In the genomic region with DNA sequence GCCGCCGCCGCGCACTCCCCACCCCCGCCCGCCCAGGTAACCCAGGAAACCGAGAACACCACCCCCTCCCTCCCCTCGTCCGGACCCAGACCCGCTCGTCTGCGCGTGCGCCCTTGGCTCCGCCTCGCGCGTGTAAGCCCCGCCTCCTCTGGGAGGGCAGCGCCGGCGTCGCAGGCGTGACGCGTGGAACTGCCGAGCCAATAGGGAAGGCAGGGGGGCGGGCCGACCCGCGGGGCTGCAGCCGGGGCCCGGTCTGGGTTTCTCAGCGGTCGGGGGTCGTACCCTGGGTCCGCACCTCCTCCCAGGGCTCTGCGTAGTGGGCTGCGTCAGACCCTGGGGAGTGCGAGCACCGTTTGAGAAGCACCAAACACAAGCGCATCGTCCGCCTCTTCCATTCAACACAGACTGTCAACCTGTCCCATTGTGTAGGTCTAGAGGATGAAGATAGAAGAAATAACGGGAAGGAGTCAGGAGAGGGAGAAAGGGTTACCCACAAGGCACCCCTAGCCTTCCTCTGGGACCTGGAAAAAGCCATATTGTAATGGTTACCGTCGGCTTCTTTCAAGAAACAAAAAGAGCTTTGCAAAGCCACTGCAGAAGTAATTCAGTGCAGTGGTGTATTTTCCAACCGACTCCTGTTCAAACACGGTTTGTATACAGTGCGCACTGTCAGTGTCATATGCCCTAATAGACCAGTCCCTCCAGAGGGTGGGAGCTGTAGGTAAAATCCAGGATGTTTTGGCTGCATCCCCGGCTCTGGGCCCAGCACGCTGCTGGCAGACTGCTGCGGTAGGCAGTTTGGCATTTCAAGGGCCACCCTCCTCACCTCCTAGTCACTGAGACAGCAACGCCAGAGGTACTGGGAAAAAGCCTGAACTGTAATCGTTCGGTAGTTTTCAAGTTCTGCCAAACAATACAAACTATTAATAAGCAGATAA, we compare ENCODE assay signal across 1 cellular context.
A peak's percentile ranks its signal among the peaks of the same experiment; 100 is the strongest.
TF ChIP-seq lines count a peak whose summit lies in the region.

No MANE protein-coding gene starts in this region.

TF ChIP-seq in GM12878, 131 proteins besides CTCF, POLR2A, EP300 and RAD21 (continued from another document):
- no peak for TF ChIP-seq ZNF384 (IDR thresholded peaks at IDR 0.05; ENCODE audit: borderline replicate concordance, low read depth, low read length)
- peak; percentile 27 for TF ChIP-seq RELA (IDR thresholded peaks at IDR 0.05; ENCODE audit: borderline replicate concordance, partially characterized antibody)
- TF ChIP-seq NKRF (conservative IDR thresholded peaks at IDR 0.05): peak; percentile 32
- TF ChIP-seq, protein P1, sequence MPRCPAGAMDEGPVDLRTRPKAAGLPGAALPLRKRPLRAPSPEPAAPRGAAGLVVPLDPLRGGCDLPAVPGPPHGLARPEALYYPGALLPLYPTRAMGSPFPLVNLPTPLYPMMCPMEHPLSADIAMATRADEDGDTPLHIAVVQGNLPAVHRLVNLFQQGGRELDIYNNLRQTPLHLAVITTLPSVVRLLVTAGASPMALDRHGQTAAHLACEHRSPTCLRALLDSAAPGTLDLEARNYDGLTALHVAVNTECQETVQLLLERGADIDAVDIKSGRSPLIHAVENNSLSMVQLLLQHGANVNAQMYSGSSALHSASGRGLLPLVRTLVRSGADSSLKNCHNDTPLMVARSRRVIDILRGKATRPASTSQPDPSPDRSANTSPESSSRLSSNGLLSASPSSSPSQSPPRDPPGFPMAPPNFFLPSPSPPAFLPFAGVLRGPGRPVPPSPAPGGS (IDR thresholded peaks at IDR 0.05; ENCODE audit: borderline replicate concordance, insufficient read depth, low read depth, low read length, poor library complexity, severe bottlenecking): no peak
- TF ChIP-seq ASH2L (IDR thresholded peaks at IDR 0.05; ENCODE audit: borderline replicate concordance, low read depth): no peak
- TF ChIP-seq, protein P2, sequence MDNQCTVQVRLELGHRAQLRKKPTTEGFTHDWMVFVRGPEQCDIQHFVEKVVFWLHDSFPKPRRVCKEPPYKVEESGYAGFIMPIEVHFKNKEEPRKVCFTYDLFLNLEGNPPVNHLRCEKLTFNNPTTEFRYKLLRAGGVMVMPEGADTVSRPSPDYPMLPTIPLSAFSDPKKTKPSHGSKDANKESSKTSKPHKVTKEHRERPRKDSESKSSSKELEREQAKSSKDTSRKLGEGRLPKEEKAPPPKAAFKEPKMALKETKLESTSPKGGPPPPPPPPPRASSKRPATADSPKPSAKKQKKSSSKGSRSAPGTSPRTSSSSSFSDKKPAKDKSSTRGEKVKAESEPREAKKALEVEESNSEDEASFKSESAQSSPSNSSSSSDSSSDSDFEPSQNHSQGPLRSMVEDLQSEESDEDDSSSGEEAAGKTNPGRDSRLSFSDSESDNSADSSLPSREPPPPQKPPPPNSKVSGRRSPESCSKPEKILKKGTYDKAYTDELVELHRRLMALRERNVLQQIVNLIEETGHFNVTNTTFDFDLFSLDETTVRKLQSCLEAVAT (IDR thresholded peaks at IDR 0.05): peak; percentile 69
- TF ChIP-seq BCLAF1 (IDR thresholded peaks at IDR 0.05): no peak
- 0 out of 2 replicates have a peak, but pooled peaks have one; percentile 29 for TF ChIP-seq ZBTB4 (CRISPR knock-in tag; IDR thresholded peaks at IDR 0.05)
- peak; percentile 14; the same call in 1 of the 2 replicates for TF ChIP-seq BACH1 (IDR thresholded peaks at IDR 0.05; ENCODE audit: borderline replicate concordance)
- TF ChIP-seq GABPA (IDR thresholded peaks at IDR 0.05; ENCODE audit: low read depth): no peak
- 0 out of 2 replicates have a peak, but pooled peaks have one; percentile 16 for TF ChIP-seq HCFC1 (IDR thresholded peaks at IDR 0.05; ENCODE audit: low read length)
- TF ChIP-seq NFIC (IDR thresholded peaks at IDR 0.05; ENCODE audit: low read depth, low read length): no peak
- peak; percentile 41; the same call in 1 of the 2 replicates for TF ChIP-seq IRF3 (IDR thresholded peaks at IDR 0.05)
- peak in 1 of 2 experiments; percentile 61; a peak in 1 of 4 replicates for TF ChIP-seq SRF (IDR thresholded peaks at IDR 0.05; ENCODE audit: low read depth in 2 of 2, low read length in 2 of 2)
- peak; percentile 53; the same call in 1 of the 3 replicates for TF ChIP-seq POU2F2 (IDR thresholded peaks at IDR 0.05; ENCODE audit: borderline replicate concordance, low read depth, low read length)
- 0 out of 2 replicates have a peak, but pooled peaks have one; percentile 33 for TF ChIP-seq NBN (IDR thresholded peaks at IDR 0.05)
- peak; percentile 75; the same call in 1 of the 2 replicates for TF ChIP-seq POLR2AphosphoS2 (IDR thresholded peaks at IDR 0.05; ENCODE audit: low read depth, low read length)
- TF ChIP-seq ZNF622 (IDR thresholded peaks at IDR 0.05): no peak
- peak; percentile 52 for TF ChIP-seq MEF2B (IDR thresholded peaks at IDR 0.05; ENCODE audit: partially characterized antibody, poor library complexity, severe bottlenecking)
- TF ChIP-seq CREB1 (IDR thresholded peaks at IDR 0.05; ENCODE audit: low read depth): peak; percentile 97
- TF ChIP-seq YY1 (IDR thresholded peaks at IDR 0.05; ENCODE audit: low read depth, low read length): 0 out of 2 replicates have a peak, but pooled peaks have one; percentile 18
- peak; percentile 57; the same call in 1 of the 2 replicates for TF ChIP-seq LARP7 (IDR thresholded peaks at IDR 0.05)
- TF ChIP-seq ESRRA (IDR thresholded peaks at IDR 0.05; ENCODE audit: low read length): no peak
- TF ChIP-seq CBFB (IDR thresholded peaks at IDR 0.05; ENCODE audit: low read depth): peak; percentile 37; the same call in 1 of the 2 replicates
- 0 out of 2 replicates have a peak, but pooled peaks have one; percentile 44 for TF ChIP-seq NR2F1 (conservative IDR thresholded peaks at IDR 0.05)
- no peak for TF ChIP-seq SREBF1 (IDR thresholded peaks at IDR 0.05; ENCODE audit: low read length)
- peak in 1 of 2 experiments; percentile 70; a peak in 1 of 3 replicates for TF ChIP-seq EGR1 (IDR thresholded peaks at IDR 0.05; ENCODE audit: borderline replicate concordance in 1 of 2, low read depth in 2 of 2, low read length in 2 of 2)
- TF ChIP-seq RB1 (IDR thresholded peaks at IDR 0.05; ENCODE audit: borderline replicate concordance): no peak
- TF ChIP-seq CBX3 (IDR thresholded peaks at IDR 0.05; ENCODE audit: borderline replicate concordance, low read depth): no peak
- TF ChIP-seq KDM1A (IDR thresholded peaks at IDR 0.05; ENCODE audit: borderline replicate concordance): no peak
- peak; percentile 16; the same call in 1 of the 2 replicates for TF ChIP-seq GATAD2B (conservative IDR thresholded peaks at IDR 0.05; ENCODE audit: low read depth)
- TF ChIP-seq ZBED1 (IDR thresholded peaks at IDR 0.05; ENCODE audit: borderline replicate concordance): 0 out of 2 replicates have a peak, but pooled peaks have one; percentile 21
- 0 out of 2 replicates have a peak, but pooled peaks have one; percentile 45 for TF ChIP-seq HDGF (IDR thresholded peaks at IDR 0.05)
- peak; percentile 91 for TF ChIP-seq POLR2AphosphoS5 (IDR thresholded peaks at IDR 0.05; ENCODE audit: low read length)
- peak; percentile 92 for TF ChIP-seq CREM (IDR thresholded peaks at IDR 0.05; ENCODE audit: low read depth)
- TF ChIP-seq, protein P3, sequence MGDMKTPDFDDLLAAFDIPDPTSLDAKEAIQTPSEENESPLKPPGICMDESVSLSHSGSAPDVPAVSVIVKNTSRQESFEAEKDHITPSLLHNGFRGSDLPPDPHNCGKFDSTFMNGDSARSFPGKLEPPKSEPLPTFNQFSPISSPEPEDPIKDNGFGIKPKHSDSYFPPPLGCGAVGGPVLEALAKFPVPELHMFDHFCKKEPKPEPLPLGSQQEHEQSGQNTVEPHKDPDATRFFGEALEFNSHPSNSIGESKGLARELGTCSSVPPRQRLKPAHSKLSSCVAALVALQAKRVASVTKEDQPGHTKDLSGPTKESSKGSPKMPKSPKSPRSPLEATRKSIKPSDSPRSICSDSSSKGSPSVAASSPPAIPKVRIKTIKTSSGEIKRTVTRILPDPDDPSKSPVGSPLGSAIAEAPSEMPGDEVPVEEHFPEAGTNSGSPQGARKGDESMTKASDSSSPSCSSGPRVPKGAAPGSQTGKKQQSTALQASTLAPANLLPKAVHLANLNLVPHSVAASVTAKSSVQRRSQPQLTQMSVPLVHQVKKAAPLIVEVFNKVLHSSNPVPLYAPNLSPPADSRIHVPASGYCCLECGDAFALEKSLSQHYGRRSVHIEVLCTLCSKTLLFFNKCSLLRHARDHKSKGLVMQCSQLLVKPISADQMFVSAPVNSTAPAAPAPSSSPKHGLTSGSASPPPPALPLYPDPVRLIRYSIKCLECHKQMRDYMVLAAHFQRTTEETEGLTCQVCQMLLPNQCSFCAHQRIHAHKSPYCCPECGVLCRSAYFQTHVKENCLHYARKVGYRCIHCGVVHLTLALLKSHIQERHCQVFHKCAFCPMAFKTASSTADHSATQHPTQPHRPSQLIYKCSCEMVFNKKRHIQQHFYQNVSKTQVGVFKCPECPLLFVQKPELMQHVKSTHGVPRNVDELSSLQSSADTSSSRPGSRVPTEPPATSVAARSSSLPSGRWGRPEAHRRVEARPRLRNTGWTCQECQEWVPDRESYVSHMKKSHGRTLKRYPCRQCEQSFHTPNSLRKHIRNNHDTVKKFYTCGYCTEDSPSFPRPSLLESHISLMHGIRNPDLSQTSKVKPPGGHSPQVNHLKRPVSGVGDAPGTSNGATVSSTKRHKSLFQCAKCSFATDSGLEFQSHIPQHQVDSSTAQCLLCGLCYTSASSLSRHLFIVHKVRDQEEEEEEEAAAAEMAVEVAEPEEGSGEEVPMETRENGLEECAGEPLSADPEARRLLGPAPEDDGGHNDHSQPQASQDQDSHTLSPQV (IDR thresholded peaks at IDR 0.05): no peak
- TF ChIP-seq SP1 (IDR thresholded peaks at IDR 0.05; ENCODE audit: low read depth, low read length): peak; percentile 71
- peak; percentile 25; the same call in 1 of the 2 replicates for TF ChIP-seq SMARCA5 (IDR thresholded peaks at IDR 0.05)
